11 cellular contexts compared by ENCODE assay signal in the genomic region with DNA sequence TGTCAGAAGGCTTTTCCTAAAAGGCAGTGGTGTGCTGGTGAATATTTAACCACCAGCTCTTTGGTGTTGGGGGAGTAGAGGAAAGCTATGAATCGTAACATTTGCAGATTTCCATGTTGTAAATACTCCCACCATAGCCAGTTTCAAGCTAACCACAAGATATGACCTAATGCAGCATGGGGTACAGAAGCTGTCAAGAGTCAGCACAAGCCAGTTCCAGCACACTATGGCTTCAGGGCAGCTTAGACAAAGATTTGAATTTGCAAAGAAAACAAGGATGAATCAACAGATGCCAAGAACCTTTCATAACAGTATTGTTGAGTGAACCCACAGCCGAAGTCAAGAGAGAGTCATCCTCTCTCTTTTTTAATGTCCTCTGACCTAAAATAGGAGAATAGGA. TPM values are rescaled to one million over a fixed set of nuclear protein-coding genes. Genes with fewer than 3 reads are reported as not detected.
DNase-seq lines count a peak whose midpoint lies in the region; ATAC-seq and TF ChIP-seq lines count a peak whose summit lies in the region.
"Had no signal": no experiment of that assay in that cellular context is flagged by ENCODE, and none has a peak within 500 bp of the region (broad histone marks: within the 10 kb centered on the region; RNA-seq: fewer than 3 reads in every experiment).

No MANE protein-coding gene starts in this region.

- H3K4me3 ChIP-seq in breast epithelium (no peak overlapping the region), SK-N-SH (ENCODE audit: low read depth in 2 of 2, low read length in 1 of 2) (no peak overlapping the region), upper lobe of right lung (no peak overlapping the region), neuronal stem cell (ENCODE audit: low read length in 2 of 2) (no peak overlapping the region)
- H3K4me3 ChIP-seq in CD8-positive, alpha-beta memory T cell (ENCODE audit: low read length), result no peak overlapping the region
- H3K4me3 ChIP-seq: vagina had no signal

- H3K36me3 ChIP-seq in breast epithelium (no peaks in the 10 kb centered on the region), SK-N-SH (replicated peaks in 1 of 2; ENCODE audit: control insufficient read depth in 1 of 2, insufficient read depth in 2 of 2, low read length in 1 of 2) (no peaks in the 10 kb centered on the region), upper lobe of right lung (no peaks in the 10 kb centered on the region), neuronal stem cell (replicated peaks in 1 of 2; ENCODE audit: control insufficient read depth in 2 of 2, insufficient read depth in 2 of 2, low read length in 2 of 2) (no peaks in the 10 kb centered on the region)
- no peaks in the 10 kb centered on the region for H3K36me3 ChIP-seq in CD8-positive, alpha-beta memory T cell (ENCODE audit: insufficient read depth, low read length)
- H3K36me3 ChIP-seq: BE2C, vagina had no signal

- H2AK5ac ChIP-seq in neuronal stem cell (ENCODE audit: low read depth, low read length), result no peak overlapping the region

- H4K8ac ChIP-seq in neuronal stem cell (ENCODE audit: low read depth, low read length), result no peak overlapping the region

- H3K9me3 ChIP-seq in breast epithelium (peaks cover 0 to 5% of the 10 kb centered on the region in 2 donors), SK-N-SH (no peaks in the 10 kb centered on the region), upper lobe of right lung (no peaks in the 10 kb centered on the region), neuronal stem cell (replicated peaks in 1 of 2; ENCODE audit: control insufficient read depth in 2 of 2, insufficient read depth in 1 of 2, low read depth in 1 of 2, low read length in 2 of 2) (peaks cover 2 to 19% of the 10 kb centered on the region in 2 donors)
- no peaks in the 10 kb centered on the region for H3K9me3 ChIP-seq in CD8-positive, alpha-beta memory T cell (ENCODE audit: low read length)
- H3K9me3 ChIP-seq: BE2C, vagina had no signal

- no TSS peak for BruUV-seq in MCF 10A (replicated peaks; lab: Mats Ljungman, UMichigan)

- CTCF ChIA-PET in MCF 10A (lab: Yijun Ruan, JAX), result interaction anchor here (0.6 to 5.1 kb wide), 13 partner anchors 12 to 633 kb away, joined by 3 to 30 read pairs (median 4); partner anchors contain the start of gene COMMD9
- CTCF ChIA-PET in SK-N-SH (lab: Yijun Ruan, JAX), result interaction anchor here (0.7 to 3.0 kb wide), 9 partner anchors 14 to 427 kb away, joined by 3 to 14 read pairs (median 6); no protein-coding TSS in a partner anchor
- CTCF ChIA-PET in CD8-positive, alpha-beta memory T cell (lab: Charles Lee), result no interaction called here
- CTCF ChIA-PET in WTC11 (lab: Charles Lee), result interaction anchor here (0.7 to 4.2 kb wide), 6 partner anchors 9 to 761 kb away, joined by 3 to 18 read pairs (median 4); no protein-coding TSS in a partner anchor

- no peak overlapping the region for H2BK5ac ChIP-seq in neuronal stem cell (ENCODE audit: low read length)

- no peaks in the 10 kb centered on the region for H3K79me2 ChIP-seq in SK-N-SH (ENCODE audit: insufficient read depth)

- H4K91ac ChIP-seq in neuronal stem cell (ENCODE audit: low read depth, low read length, poor library complexity), result no peak overlapping the region

- DNase-seq in MCF 10A (ENCODE audit: unreplicated experiment) (peak; percentile 89), breast epithelium (ENCODE audit: low spot score in 2 of 2) (no peak), SK-N-SH (no peak), foreskin keratinocyte (peak; percentile 82 to 94), upper lobe of right lung (no peak), WTC11 (ENCODE audit: low spot score) (no peak), neuronal stem cell (ENCODE audit: low spot score) (no peak)
- no peak for DNase-seq in CD8-positive, alpha-beta memory T cell
- DNase-seq: BE2C; stimulated activated CD4-positive, alpha-beta T cell treated with anti-CD3 and anti-CD28 coated beads, Interleukin-4, amount 100 ng/mL, for 24 hours had no signal

- H3K27me3 ChIP-seq in breast epithelium (no peaks in the 10 kb centered on the region), SK-N-SH (ENCODE audit: insufficient read depth) (no peaks in the 10 kb centered on the region), foreskin keratinocyte (peaks cover 17% of the 10 kb centered on the region), upper lobe of right lung (no peaks in the 10 kb centered on the region), neuronal stem cell (ENCODE audit: control insufficient read depth in 3 of 3, insufficient read depth in 3 of 3, low read depth in 1 of 3, low read length in 3 of 3) (no peaks in the 10 kb centered on the region)
- peaks cover 3% of the 10 kb centered on the region for H3K27me3 ChIP-seq in CD8-positive, alpha-beta memory T cell (ENCODE audit: insufficient read depth, low read length, poor library complexity, severe bottlenecking)
- H3K27me3 ChIP-seq: BE2C, vagina had no signal

- H4K20me1 ChIP-seq in SK-N-SH (ENCODE audit: insufficient read depth), result no peaks in the 10 kb centered on the region

- H3K9ac ChIP-seq in SK-N-SH, result no peak overlapping the region
- H3K9ac ChIP-seq in neuronal stem cell (ENCODE audit: low read depth, low read length, poor library complexity), result no peak overlapping the region

- ATAC-seq in foreskin keratinocyte, result peak; percentile 96
- peak; percentile 86 for ATAC-seq in upper lobe of right lung
- no peak for ATAC-seq in WTC11

- H3K4me1 Mint-ChIP-seq in MCF 10A (ENCODE audit: insufficient read depth, unreplicated experiment), result peaks cover 21% of the 10 kb centered on the region
- no peaks in the 10 kb centered on the region for H3K4me1 Mint-ChIP-seq in CD8-positive, alpha-beta memory T cell
- no peaks in the 10 kb centered on the region for H3K4me1 Mint-ChIP-seq in WTC11

- H3K4me1 ChIP-seq in breast epithelium, result no peaks in the 10 kb centered on the region
- H3K4me1 ChIP-seq in SK-N-SH (ENCODE audit: control insufficient read depth in 1 of 2, insufficient read depth in 2 of 2, low read depth in 1 of 2, low read length in 1 of 2), result peaks cover 10 to 21% of the 10 kb centered on the region in 2 experiments; a peak in 3 of 4 replicates
- H3K4me1 ChIP-seq in foreskin keratinocyte, result peaks cover 5% of the 10 kb centered on the region
- H3K4me1 ChIP-seq in upper lobe of right lung, result no peaks in the 10 kb centered on the region
- H3K4me1 ChIP-seq in CD8-positive, alpha-beta memory T cell (ENCODE audit: insufficient read depth, low read length), result no peaks in the 10 kb centered on the region
- peaks cover 8 to 22% of the 10 kb centered on the region in 2 donors for H3K4me1 ChIP-seq in neuronal stem cell (ENCODE audit: control insufficient read depth in 2 of 2, insufficient read depth in 1 of 2, low read depth in 1 of 2, low read length in 2 of 2)
- H3K4me1 ChIP-seq: vagina had no signal

- H3K9me2 ChIP-seq in SK-N-SH, result no peaks in the 10 kb centered on the region

- no peak overlapping the region for H3K18ac ChIP-seq in neuronal stem cell (ENCODE audit: low read length)

- H3K9me3 Mint-ChIP-seq in MCF 10A (ENCODE audit: unreplicated experiment), result no peaks in the 10 kb centered on the region
- H3K9me3 Mint-ChIP-seq in CD8-positive, alpha-beta memory T cell, result no peaks in the 10 kb centered on the region
- peaks cover 24% of the 10 kb centered on the region for H3K9me3 Mint-ChIP-seq in WTC11

- H3K27me3 Mint-ChIP-seq in MCF 10A (ENCODE audit: insufficient read depth, unreplicated experiment) (no peaks in the 10 kb centered on the region), WTC11 (ENCODE audit: low read depth) (peaks cover 3% of the 10 kb centered on the region; the same call in 1 of the 2 replicates)
- H3K27me3 Mint-ChIP-seq in CD8-positive, alpha-beta memory T cell, result peaks cover 13 to 63% of the 10 kb centered on the region in 2 donors

- 43% methylated on average over 2 of the region's 2 CpGs for WGBS in SK-N-SH (ENCODE audit: low lambda C conversion rate)
- no CpG with 5 or more reads among the region's 2 CpGs for WGBS in neuronal stem cell (ENCODE audit: extremely low coverage in 2 of 2, insufficient read length in 2 of 2, insufficient replicate concordance in 1 of 2), 2 donors

- H3K23ac ChIP-seq in neuronal stem cell (ENCODE audit: low read depth, low read length, poor library complexity), result no peak overlapping the region

- POLR2A ChIA-PET in MCF 10A (lab: Yijun Ruan, JAX), result interaction anchor here (0.7 to 2.2 kb wide), 7 partner anchors 10 to 252 kb away, joined by 3 to 16 read pairs (median 4); no protein-coding TSS in a partner anchor
- POLR2A ChIA-PET in SK-N-SH (lab: Yijun Ruan, JAX), result interaction anchor here (1.2 kb wide), 1 partner anchor 18 kb away, joined by 3 read pairs; no protein-coding TSS in a partner anchor
- POLR2A ChIA-PET in CD8-positive, alpha-beta memory T cell (lab: Charles Lee), result no interaction called here
- POLR2A ChIA-PET in WTC11 (lab: Charles Lee), result interaction anchor here (0.6 kb wide), 1 partner anchor 20 kb away, joined by 3 read pairs; no protein-coding TSS in a partner anchor

- H2BK15ac ChIP-seq in neuronal stem cell (ENCODE audit: low read length), result no peak overlapping the region

- H3K27ac Mint-ChIP-seq in MCF 10A (ENCODE audit: low read depth, unreplicated experiment), result peak overlapping the region; percentile 77
- no peak overlapping the region for H3K27ac Mint-ChIP-seq in CD8-positive, alpha-beta memory T cell
- no peak overlapping the region for H3K27ac Mint-ChIP-seq in WTC11

- no peak overlapping the region for H3K14ac ChIP-seq in neuronal stem cell (ENCODE audit: low read length)

- no peak overlapping the region for H3K4me2 ChIP-seq in SK-N-SH
- no peak overlapping the region for H3K4me2 ChIP-seq in neuronal stem cell (ENCODE audit: insufficient read depth, low read length, poor library complexity, severe bottlenecking)

- no peak overlapping the region for H2BK120ac ChIP-seq in neuronal stem cell (ENCODE audit: low read depth, low read length)

- H2BK12ac ChIP-seq in neuronal stem cell (ENCODE audit: low read length), result no peak overlapping the region

- H3K4ac ChIP-seq in neuronal stem cell (ENCODE audit: low read length), result no peak overlapping the region

- intact Hi-C loops in MCF 10A (cut with micrococcal nuclease) (no loop called here), breast epithelium (cut with DNase I; ENCODE audit: low total_unique reads) (no loop called here), upper lobe of right lung (cut with DNase I) (no loop called here)

- H3K79me1 ChIP-seq in neuronal stem cell (ENCODE audit: low read depth, low read length), result no peaks in the 10 kb centered on the region

- peaks cover 15% of the 10 kb centered on the region for H3K36me3 Mint-ChIP-seq in MCF 10A (ENCODE audit: insufficient read depth, unreplicated experiment)
- H3K36me3 Mint-ChIP-seq in CD8-positive, alpha-beta memory T cell, result no peaks in the 10 kb centered on the region
- H3K36me3 Mint-ChIP-seq in WTC11, result no peaks in the 10 kb centered on the region

- no peak overlapping the region for H3K4me3 Mint-ChIP-seq in MCF 10A (ENCODE audit: unreplicated experiment)
- H3K4me3 Mint-ChIP-seq in CD8-positive, alpha-beta memory T cell, result no peak overlapping the region
- H3K4me3 Mint-ChIP-seq in WTC11, result no peak overlapping the region

- H3K27ac ChIP-seq in breast epithelium (peak overlapping the region in 1 of 2 donors; percentile 32), SK-N-SH (ENCODE audit: low read depth in 2 of 2, low read length in 1 of 2) (no peak overlapping the region), foreskin keratinocyte (peak overlapping the region; percentile 17), upper lobe of right lung (no peak overlapping the region), neuronal stem cell (replicated peaks; ENCODE audit: low read length) (no peak overlapping the region)
- no peak overlapping the region for H3K27ac ChIP-seq in CD8-positive, alpha-beta memory T cell (ENCODE audit: low read depth, low read length)
- H3K27ac ChIP-seq: vagina had no signal

- H3F3A ChIP-seq in SK-N-SH (replicated peaks; ENCODE audit: insufficient read depth), result no peaks in the 10 kb centered on the region

- TF ChIP-seq POLR2A in breast epithelium (IDR thresholded peaks at IDR 0.05), result no peak

- no peak for TF ChIP-seq RAD21 in SK-N-SH (IDR thresholded peaks at IDR 0.05; ENCODE audit: low read length)

- TF ChIP-seq CTCF in MCF 10A (IDR thresholded peaks at IDR 0.05; ENCODE audit: unreplicated experiment) (no peak), breast epithelium (IDR thresholded peaks at IDR 0.05) (no peak), SK-N-SH (IDR thresholded peaks at IDR 0.05) (no peak), foreskin keratinocyte (conservative IDR thresholded peaks at IDR 0.05) (no peak), upper lobe of right lung (IDR thresholded peaks at IDR 0.05) (no peak), WTC11 (IDR thresholded peaks at IDR 0.05) (no peak)

- TF ChIP-seq EP300 in SK-N-SH (IDR thresholded peaks at IDR 0.05; ENCODE audit: borderline replicate concordance in 1 of 2, low read depth in 1 of 2, low read length in 1 of 2), result no peak

- no peak overlapping the region for H2AFZ ChIP-seq in SK-N-SH (ENCODE audit: low read depth)
- H2AFZ ChIP-seq in neuronal stem cell (ENCODE audit: low read length), result no peak overlapping the region

RNA-seq across cellular contexts. Expression of gene COMMD9, which starts 40.0 kb away (rescaled TPM):
- total RNA-seq in MCF 10A (2022), result 38.7 and 39.8 TPM in 2 replicates
- 10 to 100 TPM; 38.3 to 61.6 (median 53.6) TPM for total RNA-seq in breast epithelium
- 44.2 and 48.2 TPM in 2 replicates for polyA plus RNA-seq in SK-N-SH (2012; rRNA removed)
- 33.6 and 40.0 TPM in 2 replicates for polyA plus RNA-seq in SK-N-SH (2012; cell fraction: cytosol; rRNA removed)
- polyA plus RNA-seq in SK-N-SH (2012; cell fraction: nucleus; rRNA removed), result 50.2 and 59.4 TPM in 2 replicates
- 51.1 and 62.8 TPM in 2 replicates for total RNA-seq in foreskin keratinocyte
- polyA plus RNA-seq in foreskin keratinocyte, result 72.4 and 75.3 TPM in 2 replicates
- total RNA-seq in upper lobe of right lung, result 74.5 TPM
- 10 to 100 TPM; 63.6 to 71.5 TPM for total RNA-seq in CD8-positive, alpha-beta memory T cell
- 76.1 TPM for polyA plus RNA-seq in CD8-positive, alpha-beta memory T cell
- 26.1 to 33.3 TPM (median 27.1 TPM) in 3 replicates for total RNA-seq in WTC11 (2021)
- 22.2 TPM for polyA plus RNA-seq in neuronal stem cell (2013, experiment 1 of 2)
- polyA plus RNA-seq in neuronal stem cell (2013, experiment 2 of 2), result 22.7 TPM

RNA-seq across cellular contexts. Expression of gene PRR5L, which starts 46.8 kb away (rescaled TPM):
- total RNA-seq in MCF 10A (2022), result 14.2 and 23.9 TPM in 2 replicates
- 10 to 100 TPM in 2 of 3 donors, 1 to 10 TPM in 1; 5.6 to 16.1 (median 16.0) TPM for total RNA-seq in breast epithelium
- polyA plus RNA-seq in SK-N-SH (2012; rRNA removed), result 0.29 and 0.46 TPM in 2 replicates
- 0.24 and 0.26 TPM in 2 replicates for polyA plus RNA-seq in SK-N-SH (2012; cell fraction: cytosol; rRNA removed)
- polyA plus RNA-seq in SK-N-SH (2012; cell fraction: nucleus; rRNA removed), result 1.0 and 2.1 TPM in 2 replicates
- total RNA-seq in foreskin keratinocyte, result 39.0 and 39.9 TPM in 2 replicates
- polyA plus RNA-seq in foreskin keratinocyte, result 24.2 and 25.0 TPM in 2 replicates
- total RNA-seq in upper lobe of right lung, result 24.5 TPM
- total RNA-seq in CD8-positive, alpha-beta memory T cell, result 10 to 100 TPM; 28.4 to 32.5 TPM
- 43.0 TPM for polyA plus RNA-seq in CD8-positive, alpha-beta memory T cell
- total RNA-seq in WTC11 (2021), result 3.9 to 4.6 TPM (median 4.0 TPM) in 3 replicates
- polyA plus RNA-seq in neuronal stem cell (2013, experiment 1 of 2), result 10.3 TPM
- 9.7 TPM for polyA plus RNA-seq in neuronal stem cell (2013, experiment 2 of 2)

Comparison
In these comparisons a context has a peak if more than half of its experiments do, and no peak if none do; other contexts are left out.
1. DNase-seq: peak in MCF 10A (single experiment) and foreskin keratinocyte (2 of 2); none in breast epithelium (0 of 2), SK-N-SH (single experiment), upper lobe of right lung (single experiment), CD8-positive, alpha-beta memory T cell (0 of 5), WTC11 (single experiment) and neuronal stem cell (single experiment).